Comparison of ENCODE assay signal across 11 cellular contexts in the genomic region with DNA sequence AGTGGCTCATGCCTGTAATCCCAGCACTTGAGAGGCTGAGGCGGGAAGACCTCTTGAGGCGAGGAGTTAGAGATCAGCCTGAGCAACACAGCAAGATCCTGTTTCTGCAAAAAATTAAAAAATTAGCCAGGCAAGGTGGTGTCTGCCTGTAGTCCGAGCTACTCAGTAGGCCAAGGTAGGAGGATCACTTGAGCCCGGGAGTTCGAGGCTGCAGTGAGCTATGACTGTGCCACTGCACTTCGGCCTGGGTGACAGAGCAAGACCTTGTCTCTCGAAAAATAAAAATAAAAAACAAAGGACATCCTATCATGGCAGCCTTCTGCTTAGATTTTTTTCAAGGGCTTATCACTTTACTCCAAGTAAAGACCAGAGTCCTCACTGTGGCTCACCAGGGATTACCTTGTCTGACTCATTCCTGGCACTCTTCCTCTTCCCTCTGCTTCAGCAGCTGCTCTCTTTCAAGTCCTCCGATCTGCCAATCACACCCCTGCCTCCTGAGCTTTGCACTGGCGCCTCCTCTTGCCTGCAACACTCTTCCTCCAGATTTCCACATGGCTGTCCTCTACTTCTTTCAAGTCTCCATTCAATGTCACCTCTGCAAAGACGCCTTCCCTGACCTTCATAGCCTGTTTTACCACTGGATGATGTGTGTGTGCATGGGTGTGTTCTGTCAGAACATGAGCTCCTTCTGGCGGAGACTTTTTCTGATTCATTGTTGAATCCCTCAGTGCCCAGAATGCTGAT. TPM values are rescaled to one million over a fixed set of nuclear protein-coding genes. Genes with fewer than 3 reads are reported as not detected.
DNase-seq lines count a peak whose midpoint lies in the region; ATAC-seq and TF ChIP-seq lines count a peak whose summit lies in the region.
"Had no signal": no experiment of that assay in that cellular context is flagged by ENCODE, and none has a peak within 500 bp of the region (broad histone marks: within the 10 kb centered on the region; RNA-seq: fewer than 3 reads in every experiment).

No MANE protein-coding gene starts in this region.

- H3K4me1 Mint-ChIP-seq in neural progenitor cell (peaks cover 17% of the 10 kb centered on the region), T-helper 17 cell (peaks cover 11% of the 10 kb centered on the region)

- no peaks in the 10 kb centered on the region for H3F3A ChIP-seq in neural progenitor cell (ENCODE audit: low read depth)

- H3K9me3 Mint-ChIP-seq in neural progenitor cell: no peaks in the 10 kb centered on the region

- H3K27ac ChIP-seq in colonic mucosa (no peak overlapping the region), neural progenitor cell (no peak overlapping the region)
- H3K27ac ChIP-seq: PC-9, tibial artery had no signal

- ATAC-seq in GM21360 (IDR thresholded peaks at IDR 0.05; ENCODE audit: unreplicated experiment) (no peak), GM18520 (IDR thresholded peaks at IDR 0.05; ENCODE audit: unreplicated experiment) (no peak), T-helper 17 cell (no peak)

- no peak overlapping the region for H3K4me3 ChIP-seq in colonic mucosa
- no peak overlapping the region for H3K4me3 ChIP-seq in neural progenitor cell
- H3K4me3 ChIP-seq: PC-9, tibial artery had no signal

- DNase-seq in ELR (ENCODE audit: low read depth) (peak; percentile 69), NCI-H69 (lab: John Stamatoyannopoulos, UW) (peak; percentile 26), colonic mucosa (peak; percentile 73), neural progenitor cell (ENCODE audit: low spot score) (no peak), T-helper 17 cell (no peak), NAMALWA (ENCODE audit: low spot score) (no peak)
- DNase-seq: stimulated activated CD4-positive, alpha-beta T cell treated with anti-CD3 and anti-CD28 coated beads, Interleukin-2, amount 100 ng/mL, for 24 hours; tibial artery had no signal

- no peak overlapping the region for H2AFZ ChIP-seq in neural progenitor cell (replicated peaks)
- H2AFZ ChIP-seq: PC-9 had no signal

- H3K79me2 ChIP-seq in neural progenitor cell (ENCODE audit: low read depth): no peaks in the 10 kb centered on the region

- no peaks in the 10 kb centered on the region for H4K20me1 ChIP-seq in neural progenitor cell (ENCODE audit: low read depth)

- H3K36me3 Mint-ChIP-seq in neural progenitor cell: peaks cover 5% of the 10 kb centered on the region
- H3K36me3 Mint-ChIP-seq in T-helper 17 cell (ENCODE audit: low read depth): peaks cover 2% of the 10 kb centered on the region

- H3K36me3 ChIP-seq in colonic mucosa (no peaks in the 10 kb centered on the region), neural progenitor cell (no peaks in the 10 kb centered on the region)
- H3K36me3 ChIP-seq: tibial artery had no signal

- TF ChIP-seq CTCF in colonic mucosa (IDR thresholded peaks at IDR 0.05): no peak
- TF ChIP-seq CTCF in neural progenitor cell (IDR thresholded peaks at IDR 0.05): no peak

- intact Hi-C loops in colonic mucosa (cut with DNase I): no loop called here

- no peak overlapping the region for H3K4me3 Mint-ChIP-seq in neural progenitor cell
- no peak overlapping the region for H3K4me3 Mint-ChIP-seq in T-helper 17 cell

- H3K4me2 ChIP-seq in neural progenitor cell: no peak overlapping the region
- H3K4me2 ChIP-seq: PC-9 had no signal

- no peaks in the 10 kb centered on the region for H3K27me3 ChIP-seq in colonic mucosa
- no peaks in the 10 kb centered on the region for H3K27me3 ChIP-seq in neural progenitor cell
- H3K27me3 ChIP-seq: tibial artery had no signal

- H3K4me1 ChIP-seq in colonic mucosa (no peaks in the 10 kb centered on the region), neural progenitor cell (peaks cover 9% of the 10 kb centered on the region)
- H3K4me1 ChIP-seq: tibial artery had no signal

- H3K27me3 Mint-ChIP-seq in neural progenitor cell (ENCODE audit: insufficient read depth, low read depth): peaks cover 4% of the 10 kb centered on the region
- H3K27me3 Mint-ChIP-seq in T-helper 17 cell: no peaks in the 10 kb centered on the region

- H3K9me3 ChIP-seq in colonic mucosa (no peaks in the 10 kb centered on the region), neural progenitor cell (ENCODE audit: low read depth) (no peaks in the 10 kb centered on the region), T-helper 17 cell (ENCODE audit: control insufficient read depth, low read length, poor library complexity, severe bottlenecking) (no peaks in the 10 kb centered on the region)
- H3K9me3 ChIP-seq: tibial artery had no signal

- H3K9ac ChIP-seq in colonic mucosa (ENCODE audit: low read depth in 2 of 2, low read length in 2 of 2) (no peak overlapping the region), neural progenitor cell (no peak overlapping the region)

- H3K27ac Mint-ChIP-seq in neural progenitor cell (peak overlapping the region; percentile 54), T-helper 17 cell (no peak overlapping the region)

RNA-seq across cellular contexts. Expression of a gene that starts 7.7 kb away (rescaled TPM):
- total RNA-seq in colonic mucosa: 10 to 100 TPM in 1 of 2 donors, 1 to 10 TPM in 1; 8.1 to 16.0 TPM
- 26.4 and 37.7 TPM in 2 replicates for total RNA-seq in neural progenitor cell (ENCODE audit: low replicate concordance)
- total RNA-seq in T-helper 17 cell: 1 to 10 TPM in 1 of 2 donors, under 1 TPM in 1; 0.40 to 3.6 TPM

Comparison
In these comparisons a context has a peak if more than half of its experiments do, and no peak if none do; other contexts are left out.
1. DNase-seq: peak in ELR (single experiment), NCI-H69 (single experiment) and colonic mucosa (single experiment); none in neural progenitor cell (single experiment), T-helper 17 cell (0 of 3) and NAMALWA (single experiment).